8 cellular contexts compared by ENCODE assay signal in the genomic region with DNA sequence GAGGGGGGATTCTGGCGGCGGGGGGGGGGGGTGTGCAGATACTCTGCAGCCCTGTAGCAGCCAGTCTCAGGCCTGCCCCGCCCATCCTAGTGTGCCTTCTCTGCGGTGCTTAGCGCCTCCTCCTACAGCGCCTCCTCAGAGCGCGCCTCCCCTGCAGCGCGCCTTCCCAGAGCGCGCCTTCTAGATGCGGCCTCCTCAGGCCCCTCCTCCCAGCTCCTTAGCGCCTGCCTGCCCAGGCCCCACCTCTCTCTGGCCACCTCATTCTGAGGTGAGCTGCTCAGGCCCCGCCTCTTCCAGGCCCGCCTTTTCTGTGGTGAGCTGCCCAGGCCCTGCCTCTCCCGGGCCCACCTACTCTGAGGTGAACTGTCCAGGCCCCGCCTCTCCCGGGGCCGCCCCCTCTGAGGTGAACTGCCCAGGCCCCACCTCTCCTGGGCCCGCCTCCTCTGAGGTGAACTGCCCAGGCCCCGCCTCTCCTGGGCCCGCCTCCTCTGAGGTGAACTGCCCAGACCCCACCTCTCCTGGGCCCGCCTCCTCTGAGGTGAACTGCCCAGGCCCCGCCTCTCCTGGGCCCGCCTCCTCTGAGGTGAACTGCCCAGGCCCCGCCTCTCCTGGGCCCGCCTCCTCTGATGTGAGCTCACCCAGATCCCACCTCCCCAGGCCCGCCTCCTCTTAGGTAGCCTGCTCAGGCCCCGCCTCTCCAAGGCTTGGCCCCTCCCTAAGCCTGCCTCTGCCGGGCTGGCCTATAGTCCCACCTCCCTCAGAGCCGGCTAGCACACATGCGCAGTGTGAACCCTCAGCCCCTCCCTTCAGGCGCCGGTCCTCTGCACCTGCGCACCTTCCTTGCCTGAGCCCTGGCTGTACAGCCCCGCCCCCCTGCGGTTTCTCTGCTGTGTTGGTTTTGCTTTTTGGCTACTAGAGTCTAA. TPM values are rescaled to one million over a fixed set of nuclear protein-coding genes. Genes with fewer than 3 reads are reported as not detected.
DNase-seq lines count a peak whose midpoint lies in the region; ATAC-seq, FAIRE-seq and TF ChIP-seq lines count a peak whose summit lies in the region.

No MANE protein-coding gene starts in this region.

- no peaks in the 10 kb centered on the region for H3K9me3 ChIP-seq in HepG2 (ENCODE audit: low read length)

- in situ Hi-C loops in HepG2 (cut with HindIII; ENCODE audit: extremely low pct_ligation_motif_present, low pct_unique_long_range_greater_than_20kb), result no loop called here

- H4K20me1 ChIP-seq in HepG2 (ENCODE audit: insufficient read depth, low read length), result peaks cover 36% of the 10 kb centered on the region

- FAIRE-seq in colon (lab: Jason Lieb, UNC) (peak; percentile 47), HepG2 (lab: Jason Lieb, UNC) (peak; percentile 21)

- peaks cover 85% of the 10 kb centered on the region for H3K79me2 ChIP-seq in HepG2 (ENCODE audit: insufficient read depth, low read length)

- H3K27ac ChIP-seq in HepG2 (ENCODE audit: extremely low read length, insufficient read depth, low read length), result peak overlapping the region; percentile 77

- intact Hi-C loops in activated CD4-positive, alpha-beta T cell treated with anti-CD3 and anti-CD28 coated beads, Interleukin-2, amount 10 ng/mL, durations not matched to agents 24 days and 14 days (cut with micrococcal nuclease), result loop anchor here (1.0 to 5.0 kb wide), 4 partner anchors 148 to 656 kb away; a partner anchor contains a TSS
- intact Hi-C loops in HepG2 (cut with micrococcal nuclease; ENCODE audit: unreplicated experiment), result loop anchor here (1.0 to 5.0 kb wide), 5 partner anchors 148 to 544 kb away; a partner anchor contains a TSS

- peaks cover 28% of the 10 kb centered on the region for H3K27me3 Mint-ChIP-seq in activated CD4-positive, alpha-beta T cell treated with anti-CD3 and anti-CD28 coated beads, Interleukin-2, amount 10 ng/mL, durations not matched to agents 24 days and 14 days

- H2AFZ ChIP-seq in HepG2 (ENCODE audit: low read length), result no peak overlapping the region

- peak overlapping the region; percentile 72; the same call in 1 of the 2 replicates for H3K4me2 ChIP-seq in HepG2 (ENCODE audit: low read depth, low read length)

- TF ChIP-seq CTCF in HepG2 (CRISPR knock-in tag; IDR thresholded peaks at IDR 0.05), result peak; percentile 32

- peaks cover 15% of the 10 kb centered on the region for H3K4me1 Mint-ChIP-seq in activated CD4-positive, alpha-beta T cell treated with anti-CD3 and anti-CD28 coated beads, Interleukin-2, amount 10 ng/mL, durations not matched to agents 24 days and 14 days

- TF ChIP-seq POLR2A in HepG2 (IDR thresholded peaks at IDR 0.05; ENCODE audit: insufficient read depth in 1 of 2, low read depth in 2 of 2, low read length in 2 of 2), result peak in 1 of 2 experiments; percentile 44; a peak in 1 of 4 replicates

- peak overlapping the region in 2 of 3 experiments; percentile 55 to 78 for H3K4me3 ChIP-seq in HepG2 (replicated peaks in 1 of 3; ENCODE audit: insufficient read depth in 1 of 3, low read depth in 2 of 3, low read length in 3 of 3)

- TF ChIP-seq EP300 in HepG2 (IDR thresholded peaks at IDR 0.05; ENCODE audit: low read depth in 2 of 2, low read length in 2 of 2) (no peak), HepG2 (CRISPR knock-in tag; IDR thresholded peaks at IDR 0.05; ENCODE audit: borderline replicate concordance) (no peak)

- peaks cover 22% of the 10 kb centered on the region for H3K4me1 ChIP-seq in HepG2 (ENCODE audit: insufficient read depth, low read length)

- WGBS in HepG2 (ENCODE audit: low lambda C conversion rate), result 65% methylated on average over 33 of the region's 38 CpGs

- H3K9ac ChIP-seq in HepG2 (ENCODE audit: insufficient read depth, low read depth, low read length), result no peak overlapping the region

- no TSS peak for BruUV-seq in HepG2 (replicated peaks; lab: Mats Ljungman, UMichigan)

- no peaks in the 10 kb centered on the region for H3K36me3 Mint-ChIP-seq in activated CD4-positive, alpha-beta T cell treated with anti-CD3 and anti-CD28 coated beads, Interleukin-2, amount 10 ng/mL, durations not matched to agents 24 days and 14 days (ENCODE audit: low read depth)

- POLR2A ChIA-PET in HepG2 (lab: Yijun Ruan, JAX), result interaction anchor here (0.7 to 4.4 kb wide), 24 partner anchors 9 to 389 kb away, joined by 3 to 37 read pairs (median 4); no protein-coding TSS in a partner anchor

- no peak overlapping the region for H3K27ac Mint-ChIP-seq in activated CD4-positive, alpha-beta T cell treated with anti-CD3 and anti-CD28 coated beads, Interleukin-2, amount 10 ng/mL, durations not matched to agents 24 days and 14 days

- ATAC-seq in GM19351 (IDR thresholded peaks at IDR 0.05; ENCODE audit: unreplicated experiment), result peak; percentile 75
- peak; percentile 78 for ATAC-seq in HG03460 (IDR thresholded peaks at IDR 0.05; ENCODE audit: unreplicated experiment)
- peak; percentile 89 for ATAC-seq in HepG2

- no peaks in the 10 kb centered on the region for H3K36me3 ChIP-seq in HepG2 (replicated peaks in 1 of 2; ENCODE audit: control insufficient read depth in 1 of 2, insufficient read depth in 2 of 2, low read length in 2 of 2)

- no peaks in the 10 kb centered on the region for H3K9me3 Mint-ChIP-seq in activated CD4-positive, alpha-beta T cell treated with anti-CD3 and anti-CD28 coated beads, Interleukin-2, amount 10 ng/mL, durations not matched to agents 24 days and 14 days

- peak; percentile 89 for DNase-seq in AG20443 (ENCODE audit: low spot score)
- DNase-seq in NCI-H526 (lab: John Stamatoyannopoulos, UW), result peak; percentile 85 to 93
- peak; percentile 96 for DNase-seq in activated CD4-positive, alpha-beta T cell treated with anti-CD3 and anti-CD28 coated beads, Interleukin-2, amount 10 ng/mL, durations not matched to agents 24 days and 14 days
- peak; percentile 90 for DNase-seq in HepG2 (ENCODE audit: low spot score)
- peak; percentile 92 for DNase-seq in stimulated activated CD4-positive, alpha-beta T cell treated with anti-CD3 and anti-CD28 coated beads, Interleukin-2, amount 100 ng/mL, for 4 hours (ENCODE audit: low read depth)

- peak overlapping the region; percentile 82 for H3K4me3 Mint-ChIP-seq in activated CD4-positive, alpha-beta T cell treated with anti-CD3 and anti-CD28 coated beads, Interleukin-2, amount 10 ng/mL, durations not matched to agents 24 days and 14 days

- CTCF ChIA-PET in HepG2 (lab: Yijun Ruan, JAX; ENCODE audit: low intra/inter-chr PET ratio, low total read pairs), result no interaction called here

- TF ChIP-seq RAD21 in HepG2 (CRISPR knock-in tag; IDR thresholded peaks at IDR 0.05), result no peak

- H3K27me3 ChIP-seq in HepG2 (ENCODE audit: control insufficient read depth in 1 of 2, insufficient read depth in 2 of 2, low read length in 2 of 2), result no peaks in the 10 kb centered on the region

TF ChIP-seq in HepG2, 621 proteins besides CTCF, POLR2A, EP300 and RAD21 (continues in another document):
- TF ChIP-seq HNRNPL (IDR thresholded peaks at IDR 0.05; ENCODE audit: low read depth, low read length) (0 out of 2 replicates have a peak, but pooled peaks have one; percentile 53), ZNF251 (CRISPR knock-in tag; IDR thresholded peaks at IDR 0.05) (no peak), SALL2 (CRISPR knock-in tag; IDR thresholded peaks at IDR 0.05) (no peak), SOX5 (CRISPR knock-in tag; IDR thresholded peaks at IDR 0.05; ENCODE audit: borderline replicate concordance) (peak; percentile 37; the same call in 1 of the 2 replicates), ZFY (CRISPR knock-in tag; IDR thresholded peaks at IDR 0.05) (peak; percentile 49; the same call in 1 of the 2 replicates), SNRNP70 (IDR thresholded peaks at IDR 0.05; ENCODE audit: low read depth, low read length) (no peak), POLR2AphosphoS5 (IDR thresholded peaks at IDR 0.05; ENCODE audit: low read depth, low read length) (peak; percentile 51), HNF4G (IDR thresholded peaks at IDR 0.05; ENCODE audit: borderline replicate concordance, low read depth, low read length) (no peak), HNF4G (CRISPR knock-in tag; IDR thresholded peaks at IDR 0.05; ENCODE audit: borderline replicate concordance, low read depth) (no peak), SP4 (CRISPR knock-in tag; IDR thresholded peaks at IDR 0.05) (peak; percentile 67)

RNA-seq across cellular contexts. Expression of a gene that starts 2.1 kb away (rescaled TPM):
- 0.38 TPM in 1 of 2 replicates, not detected in the other for total RNA-seq in activated CD4-positive, alpha-beta T cell treated with anti-CD3 and anti-CD28 coated beads, Interleukin-2, amount 10 ng/mL, durations not matched to agents 24 days and 14 days
- 31.4 and 52.3 TPM in 2 replicates for total RNA-seq in HepG2 (2016; rRNA removed; fragmentation: Illumina TruSeq; extraction: Trizol)
- 14.7 and 17.0 TPM in 2 replicates for total RNA-seq in HepG2 (2016; cell fraction: cytosol; rRNA removed; fragmentation: Illumina TruSeq; extraction: Trizol; ENCODE audit: low read depth)
- total RNA-seq in HepG2 (2016; cell fraction: insoluble cytoplasmic fraction; rRNA removed; fragmentation: Illumina TruSeq; extraction: Trizol), result 30.4 and 54.9 TPM in 2 replicates
- total RNA-seq in HepG2 (2016; cell fraction: membrane; rRNA removed; fragmentation: Illumina TruSeq; extraction: Trizol), result 16.8 and 20.3 TPM in 2 replicates
- 83.5 and 85.0 TPM in 2 replicates for total RNA-seq in HepG2 (2016; cell fraction: nucleus; rRNA removed; fragmentation: Illumina TruSeq; extraction: Trizol)
- 62.6 and 71.1 TPM in 2 replicates for polyA plus RNA-seq in HepG2 (2011; rRNA removed)
- 29.7 and 44.7 TPM in 2 replicates for polyA plus RNA-seq in HepG2 (2011; cell fraction: cytosol; rRNA removed)
- 29.7 and 30.8 TPM in 2 replicates for polyA plus RNA-seq in HepG2 (2011; cell fraction: nucleus; rRNA removed)
- 47.2 and 47.4 TPM in 2 replicates for polyA plus RNA-seq in HepG2 (2012)
- 5.9 and 6.7 TPM in 2 replicates for polyA plus RNA-seq in HepG2 (2016; cell fraction: cytosol; fragmentation: Illumina TruSeq; extraction: Trizol; ENCODE audit: low read depth)
- polyA plus RNA-seq in HepG2 (2016; cell fraction: insoluble cytoplasmic fraction; fragmentation: Illumina TruSeq; extraction: Trizol; ENCODE audit: low read depth), result 32.2 and 33.8 TPM in 2 replicates
- 9.8 and 11.5 TPM in 2 replicates for polyA plus RNA-seq in HepG2 (2016; cell fraction: membrane; fragmentation: Illumina TruSeq; extraction: Trizol; ENCODE audit: low read depth)
- polyA plus RNA-seq in HepG2 (2016; cell fraction: nucleus; fragmentation: Illumina TruSeq; extraction: Trizol; ENCODE audit: insufficient read depth, low read depth), result 68.6 and 78.9 TPM in 2 replicates
- 27.3 and 48.1 TPM in 2 replicates for polyA minus RNA-seq in HepG2 (2011; rRNA and poly(A)+ RNA removed; ENCODE audit: low replicate concordance)
- polyA minus RNA-seq in HepG2 (2011; cell fraction: cytosol; rRNA and poly(A)+ RNA removed), result 21.7 and 23.1 TPM in 2 replicates
- polyA minus RNA-seq in HepG2 (2011; cell fraction: nucleus; rRNA and poly(A)+ RNA removed), result 186 and 198 TPM in 2 replicates

Comparison
In these comparisons a context has a peak if more than half of its experiments do, and no peak if none do; other contexts are left out.
1. Peak in every context shown above with its lines: DNase-seq, ATAC-seq, H3K4me3 ChIP-seq and H3K27ac ChIP-seq.
2. RNA of a gene that starts 2.1 kb away (total RNA-seq): 14.7 to 85.0 TPM in HepG2; 0.38 TPM in activated CD4-positive, alpha-beta T cell treated with anti-CD3 and anti-CD28 coated beads, Interleukin-2, amount 10 ng/mL, durations not matched to agents 24 days and 14 days; every median in the first group is over 10 times any median in the second.